ENCODE assay signal across 1 cellular context in the genomic region with DNA sequence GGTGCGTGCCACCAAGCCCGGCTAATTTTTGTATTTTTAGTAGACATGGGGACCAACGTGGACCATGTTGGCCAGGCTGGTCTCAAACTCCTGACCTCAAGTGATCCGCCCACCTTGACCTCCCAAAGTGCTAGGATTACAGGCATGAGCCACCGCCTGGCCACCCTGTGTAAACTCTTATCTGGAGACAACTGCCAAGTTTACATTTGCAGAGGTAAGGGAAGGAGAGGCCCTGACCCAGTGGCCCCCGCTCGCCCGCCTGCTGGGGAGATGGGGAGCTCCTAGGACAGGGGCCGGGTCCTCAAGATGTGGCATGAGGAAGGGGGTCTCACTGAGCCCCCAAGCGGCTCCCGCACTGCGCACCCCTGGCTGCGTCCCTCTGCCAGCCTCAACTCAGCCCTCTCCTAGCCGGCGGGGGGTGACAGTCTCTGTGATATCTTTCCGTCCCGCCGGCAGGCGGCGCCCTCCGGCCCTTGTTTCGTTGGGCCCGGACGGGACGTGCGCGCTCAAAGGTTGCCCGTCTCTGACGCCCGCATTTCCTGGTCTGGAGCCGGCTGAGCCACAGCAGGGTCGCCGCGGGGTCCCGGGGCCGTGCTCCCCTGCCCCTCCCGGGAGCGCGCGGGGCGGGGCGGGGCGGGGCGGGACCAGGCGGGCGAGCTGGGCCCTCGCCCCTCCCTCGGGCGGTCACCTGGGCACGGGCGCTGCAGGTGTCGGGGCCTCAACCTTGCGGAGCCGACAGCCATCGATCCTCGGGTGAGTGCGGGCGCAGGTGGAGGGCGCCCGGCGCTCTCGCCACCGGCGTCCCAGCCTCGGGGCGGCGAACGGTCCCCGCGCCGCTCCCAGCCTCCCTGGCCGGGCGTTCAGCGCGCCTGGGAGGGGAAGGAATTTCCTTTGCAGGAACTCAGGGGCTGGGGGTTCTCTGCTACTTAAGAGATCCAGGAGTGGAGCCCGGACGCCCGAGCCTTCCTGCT.
A peak's percentile ranks its signal among the peaks of the same experiment; 100 is the strongest.
TF ChIP-seq lines count a peak whose summit lies in the region.

TSS of gene GPR160 (plus strand) at position 533 of the 971 bp plus-strand sequence. CDS start 45,978 bp downstream, outside the sequence.

TF ChIP-seq in GM12878, 131 proteins besides CTCF, POLR2A, EP300 and RAD21 (continued from another document):
- no peak for TF ChIP-seq ELK1 (IDR thresholded peaks at IDR 0.05; ENCODE audit: low read depth, low read length)
- no peak for TF ChIP-seq MTA2 (IDR thresholded peaks at IDR 0.05; ENCODE audit: low read depth)
- TF ChIP-seq MTA3 (IDR thresholded peaks at IDR 0.05; ENCODE audit: borderline replicate concordance, low read length) = no peak
- TF ChIP-seq, protein P1, sequence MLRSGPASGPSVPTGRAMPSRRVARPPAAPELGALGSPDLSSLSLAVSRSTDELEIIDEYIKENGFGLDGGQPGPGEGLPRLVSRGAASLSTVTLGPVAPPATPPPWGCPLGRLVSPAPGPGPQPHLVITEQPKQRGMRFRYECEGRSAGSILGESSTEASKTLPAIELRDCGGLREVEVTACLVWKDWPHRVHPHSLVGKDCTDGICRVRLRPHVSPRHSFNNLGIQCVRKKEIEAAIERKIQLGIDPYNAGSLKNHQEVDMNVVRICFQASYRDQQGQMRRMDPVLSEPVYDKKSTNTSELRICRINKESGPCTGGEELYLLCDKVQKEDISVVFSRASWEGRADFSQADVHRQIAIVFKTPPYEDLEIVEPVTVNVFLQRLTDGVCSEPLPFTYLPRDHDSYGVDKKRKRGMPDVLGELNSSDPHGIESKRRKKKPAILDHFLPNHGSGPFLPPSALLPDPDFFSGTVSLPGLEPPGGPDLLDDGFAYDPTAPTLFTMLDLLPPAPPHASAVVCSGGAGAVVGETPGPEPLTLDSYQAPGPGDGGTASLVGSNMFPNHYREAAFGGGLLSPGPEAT (IDR thresholded peaks at IDR 0.05; ENCODE audit: low read depth) = no peak
- no peak for TF ChIP-seq BMI1 (IDR thresholded peaks at IDR 0.05; ENCODE audit: borderline replicate concordance)
- TF ChIP-seq SPI1 (IDR thresholded peaks at IDR 0.05; ENCODE audit: borderline replicate concordance, insufficient read depth, low read depth, low read length) = no peak
- peak; percentile 88 for TF ChIP-seq IKZF1 (conservative IDR thresholded peaks at IDR 0.05)
- no peak for TF ChIP-seq MYC (IDR thresholded peaks at IDR 0.05; ENCODE audit: insufficient read depth, insufficient read length, insufficient replicate concordance, low read length, severe bottlenecking)
- TF ChIP-seq RAD51 (IDR thresholded peaks at IDR 0.05) = no peak
- TF ChIP-seq SMAD5 (IDR thresholded peaks at IDR 0.05; ENCODE audit: low read depth) = no peak
- TF ChIP-seq IRF5 (IDR thresholded peaks at IDR 0.05; ENCODE audit: borderline replicate concordance) = no peak
- no peak for TF ChIP-seq ZNF622 (IDR thresholded peaks at IDR 0.05)
- TF ChIP-seq SUZ12 (IDR thresholded peaks at IDR 0.05; ENCODE audit: unreplicated experiment) = no peak
- TF ChIP-seq, protein P2, sequence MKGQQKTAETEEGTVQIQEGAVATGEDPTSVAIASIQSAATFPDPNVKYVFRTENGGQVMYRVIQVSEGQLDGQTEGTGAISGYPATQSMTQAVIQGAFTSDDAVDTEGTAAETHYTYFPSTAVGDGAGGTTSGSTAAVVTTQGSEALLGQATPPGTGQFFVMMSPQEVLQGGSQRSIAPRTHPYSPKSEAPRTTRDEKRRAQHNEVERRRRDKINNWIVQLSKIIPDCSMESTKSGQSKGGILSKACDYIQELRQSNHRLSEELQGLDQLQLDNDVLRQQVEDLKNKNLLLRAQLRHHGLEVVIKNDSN (IDR thresholded peaks at IDR 0.05; ENCODE audit: borderline replicate concordance, extremely low read length, insufficient read depth, low read depth, low read length) = no peak
